Comparison of ENCODE assay signal across 2 cellular contexts in the genomic region with DNA sequence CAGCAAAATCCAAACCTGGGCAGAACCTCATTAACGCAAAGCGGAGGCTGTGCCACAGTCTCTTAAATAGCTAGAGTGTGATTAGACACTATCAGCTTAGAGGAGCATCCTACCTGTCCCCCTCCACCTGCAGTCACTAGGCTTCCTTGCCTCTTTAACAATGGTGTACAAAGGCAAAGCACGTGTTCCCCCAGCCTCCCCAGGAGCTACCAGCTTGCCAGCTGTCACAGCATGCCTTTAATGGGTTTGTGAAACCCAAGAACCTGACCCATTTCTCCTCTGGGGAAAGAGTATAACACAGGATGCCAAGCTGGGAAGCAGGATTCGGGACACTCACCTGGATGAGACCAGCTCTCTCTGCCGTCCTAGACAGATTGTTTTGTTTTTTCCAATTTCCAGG.
TF ChIP-seq lines count a peak whose summit lies in the region.

No MANE protein-coding gene starts in this region.

TF ChIP-seq in IMR-90, 13 proteins besides CTCF, POLR2A, EP300 and RAD21:
- TF ChIP-seq, protein P1, sequence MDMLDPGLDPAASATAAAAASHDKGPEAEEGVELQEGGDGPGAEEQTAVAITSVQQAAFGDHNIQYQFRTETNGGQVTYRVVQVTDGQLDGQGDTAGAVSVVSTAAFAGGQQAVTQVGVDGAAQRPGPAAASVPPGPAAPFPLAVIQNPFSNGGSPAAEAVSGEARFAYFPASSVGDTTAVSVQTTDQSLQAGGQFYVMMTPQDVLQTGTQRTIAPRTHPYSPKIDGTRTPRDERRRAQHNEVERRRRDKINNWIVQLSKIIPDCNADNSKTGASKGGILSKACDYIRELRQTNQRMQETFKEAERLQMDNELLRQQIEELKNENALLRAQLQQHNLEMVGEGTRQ (IDR thresholded peaks at IDR 0.05; ENCODE audit: low read depth, low read length): no peak
- TF ChIP-seq RCOR1 (IDR thresholded peaks at IDR 0.05; ENCODE audit: insufficient replicate concordance, low read length) (no peak), NFE2L2 (IDR thresholded peaks at IDR 0.05; ENCODE audit: low read depth, low read length) (no peak), MAFK (IDR thresholded peaks at IDR 0.05; ENCODE audit: low read depth, low read length) (no peak), BHLHE40 (IDR thresholded peaks at IDR 0.05; ENCODE audit: low read depth, low read length) (no peak), SMC3 (IDR thresholded peaks at IDR 0.05; ENCODE audit: low read depth, low read length) (no peak), CEBPB (IDR thresholded peaks at IDR 0.05; ENCODE audit: low read depth, low read length) (no peak), FOS (IDR thresholded peaks at IDR 0.05; ENCODE audit: low read depth, low read length) (no peak), MAZ (IDR thresholded peaks at IDR 0.05; ENCODE audit: borderline replicate concordance, low read depth, low read length) (no peak)

TF ChIP-seq in SK-N-SH treated with all-trans-retinoic acid at 6 μM for 48 hours, 23 proteins besides CTCF, POLR2A, EP300 and RAD21:
- TF ChIP-seq CSDC2 (CRISPR knock-in tag; IDR thresholded peaks at IDR 0.05): no peak
- TF ChIP-seq ZFP30 (CRISPR knock-in tag; IDR thresholded peaks at IDR 0.05): no peak
- TF ChIP-seq ZC3H10 (CRISPR knock-in tag; IDR thresholded peaks at IDR 0.05): no peak
- TF ChIP-seq, protein P2, sequence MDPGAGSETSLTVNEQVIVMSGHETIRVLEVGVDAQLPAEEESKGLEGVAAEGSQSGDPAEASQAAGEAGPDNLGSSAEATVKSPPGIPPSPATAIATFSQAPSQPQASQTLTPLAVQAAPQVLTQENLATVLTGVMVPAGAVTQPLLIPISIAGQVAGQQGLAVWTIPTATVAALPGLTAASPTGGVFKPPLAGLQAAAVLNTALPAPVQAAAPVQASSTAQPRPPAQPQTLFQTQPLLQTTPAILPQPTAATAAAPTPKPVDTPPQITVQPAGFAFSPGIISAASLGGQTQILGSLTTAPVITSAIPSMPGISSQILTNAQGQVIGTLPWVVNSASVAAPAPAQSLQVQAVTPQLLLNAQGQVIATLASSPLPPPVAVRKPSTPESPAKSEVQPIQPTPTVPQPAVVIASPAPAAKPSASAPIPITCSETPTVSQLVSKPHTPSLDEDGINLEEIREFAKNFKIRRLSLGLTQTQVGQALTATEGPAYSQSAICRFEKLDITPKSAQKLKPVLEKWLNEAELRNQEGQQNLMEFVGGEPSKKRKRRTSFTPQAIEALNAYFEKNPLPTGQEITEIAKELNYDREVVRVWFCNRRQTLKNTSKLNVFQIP (CRISPR knock-in tag; IDR thresholded peaks at IDR 0.05; ENCODE audit: borderline replicate concordance, low read depth): no peak
- TF ChIP-seq, protein P3, sequence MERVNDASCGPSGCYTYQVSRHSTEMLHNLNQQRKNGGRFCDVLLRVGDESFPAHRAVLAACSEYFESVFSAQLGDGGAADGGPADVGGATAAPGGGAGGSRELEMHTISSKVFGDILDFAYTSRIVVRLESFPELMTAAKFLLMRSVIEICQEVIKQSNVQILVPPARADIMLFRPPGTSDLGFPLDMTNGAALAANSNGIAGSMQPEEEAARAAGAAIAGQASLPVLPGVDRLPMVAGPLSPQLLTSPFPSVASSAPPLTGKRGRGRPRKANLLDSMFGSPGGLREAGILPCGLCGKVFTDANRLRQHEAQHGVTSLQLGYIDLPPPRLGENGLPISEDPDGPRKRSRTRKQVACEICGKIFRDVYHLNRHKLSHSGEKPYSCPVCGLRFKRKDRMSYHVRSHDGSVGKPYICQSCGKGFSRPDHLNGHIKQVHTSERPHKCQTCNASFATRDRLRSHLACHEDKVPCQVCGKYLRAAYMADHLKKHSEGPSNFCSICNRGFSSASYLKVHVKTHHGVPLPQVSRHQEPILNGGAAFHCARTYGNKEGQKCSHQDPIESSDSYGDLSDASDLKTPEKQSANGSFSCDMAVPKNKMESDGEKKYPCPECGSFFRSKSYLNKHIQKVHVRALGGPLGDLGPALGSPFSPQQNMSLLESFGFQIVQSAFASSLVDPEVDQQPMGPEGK (CRISPR knock-in tag; IDR thresholded peaks at IDR 0.05; ENCODE audit: borderline replicate concordance): no peak
- TF ChIP-seq GLIS3 (CRISPR knock-in tag; IDR thresholded peaks at IDR 0.05): no peak
TF ChIP-seq in SK-N-SH treated with all-trans-retinoic acid at 6 μM for 48 hours: peak in this region for 0.
